1 cellular context compared by ENCODE assay signal in genomic region chr11:19200410-19201201, GRCh38.
TF ChIP-seq lines count a peak whose summit lies in the region.

No MANE protein-coding gene starts in this region.

TF ChIP-seq in SK-N-SH, 30 proteins besides CTCF, POLR2A, EP300 and RAD21 (continued from another document):
- no peak for TF ChIP-seq REST (IDR thresholded peaks at IDR 0.05; ENCODE audit: low read depth, low read length)
